In genomic region chr1:9603766-9604753, GRCh38 we compare ENCODE assay signal across 2 cellular contexts.
TF ChIP-seq lines count a peak whose summit lies in the region.

No MANE protein-coding gene starts in this region.

TF ChIP-seq in GM23338, 12 proteins besides CTCF, POLR2A, EP300 and RAD21 (continued from another document):
- no peak for TF ChIP-seq ETS1 (IDR thresholded peaks at IDR 0.05)
- TF ChIP-seq ZNF462 (CRISPR knock-in tag; IDR thresholded peaks at IDR 0.05): no peak
- no peak for TF ChIP-seq POLR2AphosphoS5 (IDR thresholded peaks at IDR 0.05; ENCODE audit: low read depth)
- no peak for TF ChIP-seq CREB1 (CRISPR knock-in tag; IDR thresholded peaks at IDR 0.05; ENCODE audit: low read depth)
- TF ChIP-seq EZH2 (IDR thresholded peaks at IDR 0.05; ENCODE audit: low read depth, unreplicated experiment): no peak
- TF ChIP-seq ZNF114 (CRISPR knock-in tag; IDR thresholded peaks at IDR 0.05): no peak
- TF ChIP-seq STAT1 (IDR thresholded peaks at IDR 0.05; ENCODE audit: unreplicated experiment): no peak
- TF ChIP-seq ZNF331 (CRISPR knock-in tag; IDR thresholded peaks at IDR 0.05; ENCODE audit: low read depth): no peak
- no peak for TF ChIP-seq NANOG (IDR thresholded peaks at IDR 0.05; ENCODE audit: borderline replicate concordance)
- TF ChIP-seq REST (IDR thresholded peaks at IDR 0.05; ENCODE audit: unreplicated experiment): no peak
- no peak for TF ChIP-seq EZH2phosphoT487 (IDR thresholded peaks at IDR 0.05; ENCODE audit: unreplicated experiment)

TF ChIP-seq in SK-N-SH, 30 proteins besides CTCF, POLR2A, EP300 and RAD21 (continued from another document):
- TF ChIP-seq JUND (IDR thresholded peaks at IDR 0.05) (no peak), SIN3A (IDR thresholded peaks at IDR 0.05; ENCODE audit: borderline replicate concordance, low read depth, low read length) (no peak), SMC3 (IDR thresholded peaks at IDR 0.05; ENCODE audit: low read depth, low read length) (peak; percentile 44; the same call in 1 of the 2 replicates), CHD2 (IDR thresholded peaks at IDR 0.05; ENCODE audit: low read length, partially characterized antibody) (peak; percentile 60), EZH2phosphoT487 (IDR thresholded peaks at IDR 0.05; ENCODE audit: borderline replicate concordance, low read depth) (no peak), MXI1 (IDR thresholded peaks at IDR 0.05; ENCODE audit: low read depth, low read length) (peak; percentile 88), PBX3 (IDR thresholded peaks at IDR 0.05) (no peak), FOXM1 (IDR thresholded peaks at IDR 0.05; ENCODE audit: low read depth) (no peak), RFX5 (IDR thresholded peaks at IDR 0.05; ENCODE audit: low read length) (0 out of 2 replicates have a peak, but pooled peaks have one; percentile 16), RCOR1 (IDR thresholded peaks at IDR 0.05; ENCODE audit: low read length) (peak; percentile 63)
